8 cellular contexts compared by ENCODE assay signal in the genomic region with DNA sequence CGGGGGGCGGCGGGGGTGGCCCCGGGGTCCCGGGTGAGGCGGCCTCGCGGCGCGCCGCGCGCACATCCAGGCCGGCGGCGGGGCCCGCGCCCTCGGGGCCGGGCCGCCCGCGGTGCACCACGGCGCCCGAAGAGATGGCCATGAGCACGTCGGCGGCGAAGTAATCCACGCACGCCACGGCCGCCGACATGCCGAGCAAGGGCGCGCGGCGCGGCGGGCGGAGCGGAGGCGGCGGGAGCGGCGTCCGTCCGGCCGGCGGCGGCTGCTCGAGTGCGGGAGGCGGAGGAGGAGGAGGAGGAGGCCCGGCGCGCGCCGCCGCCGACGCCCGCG. TPM values are rescaled to one million over a fixed set of nuclear protein-coding genes. Genes with fewer than 3 reads are reported as not detected.
A peak's percentile ranks its signal among the peaks of the same experiment; 100 is the strongest.
DNase-seq lines count a peak whose midpoint lies in the region; ATAC-seq, FAIRE-seq and TF ChIP-seq lines count a peak whose summit lies in the region.

Gene KLF16 (minus strand): TSS at position 272 of the 330 bp plus-strand sequence. CDS start 82 bp downstream, at position 190.

- FAIRE-seq in kidney (lab: Jason Lieb, UNC) = no peak

- H3K27ac Mint-ChIP-seq in GM23338 = peak within 1 kb of the TSS; percentile 94; the same call in 1 of the 2 replicates
- peak within 1 kb of the TSS; percentile 91 for H3K27ac Mint-ChIP-seq in activated naive CD8-positive, alpha-beta T cell treated with anti-CD3 and anti-CD28 coated beads for 36 hours

- H3K36me3 Mint-ChIP-seq in GM23338 (ENCODE audit: low read depth) = no peaks in the 10 kb centered on the region; the same call in 2 of the 3 replicates
- H3K36me3 Mint-ChIP-seq in activated naive CD8-positive, alpha-beta T cell treated with anti-CD3 and anti-CD28 coated beads for 36 hours = peaks cover 11% of the 10 kb centered on the region

- DNase-seq in GM23338 (ENCODE audit: low spot score) (no peak), kidney (no peak), testis (no peak), DMS79 (lab: John Stamatoyannopoulos, UW) (no peak), NCI-H1694 treated with DMSO at 0.1 percent for 48 hours (lab: John Stamatoyannopoulos, UW) (no peak), HuH-7.5 (ENCODE audit: low spot score) (no peak)
- DNase-seq in activated naive CD8-positive, alpha-beta T cell treated with anti-CD3 and anti-CD28 coated beads for 36 hours = no peak

- peaks cover 16% of the 10 kb centered on the region; the same call in 1 of the 2 replicates for H4K20me1 ChIP-seq in GM23338 (replicated peaks; ENCODE audit: insufficient read depth)

- H3K9me3 Mint-ChIP-seq in GM23338 = no peaks in the 10 kb centered on the region
- H3K9me3 Mint-ChIP-seq in activated naive CD8-positive, alpha-beta T cell treated with anti-CD3 and anti-CD28 coated beads for 36 hours = no peaks in the 10 kb centered on the region

- H3K9ac ChIP-seq in kidney (ENCODE audit: low read length in 2 of 2) = peak within 1 kb of the TSS; percentile 55 to 58

- TF ChIP-seq CTCF in GM23338 (conservative IDR thresholded peaks at IDR 0.05; ENCODE audit: low read depth in 2 of 2) = no peak
- TF ChIP-seq CTCF in kidney (IDR thresholded peaks at IDR 0.05; ENCODE audit: borderline replicate concordance, extremely low read depth, insufficient read depth) = no peak
- TF ChIP-seq CTCF in testis (IDR thresholded peaks at IDR 0.05) = no peak

- peaks cover 28% of the 10 kb centered on the region; the same call in 2 of the 3 replicates for H3K4me1 Mint-ChIP-seq in GM23338
- peaks cover 24% of the 10 kb centered on the region for H3K4me1 Mint-ChIP-seq in activated naive CD8-positive, alpha-beta T cell treated with anti-CD3 and anti-CD28 coated beads for 36 hours

- H3K4me3 ChIP-seq in ACC112 (ENCODE audit: low read depth, low read length) = peak within 1 kb of the TSS; percentile 95
- H3K4me3 ChIP-seq in GM23338 = peak within 1 kb of the TSS; percentile 94
- H3K4me3 ChIP-seq in kidney (ENCODE audit: low read length in 2 of 2) = peak within 1 kb of the TSS; percentile 55 to 69
- H3K4me3 ChIP-seq in testis = peak within 1 kb of the TSS; percentile 64 to 87

- no peak for ATAC-seq in GM23338

- no peak for TF ChIP-seq POLR2A in testis (IDR thresholded peaks at IDR 0.05)

- H3K4me3 Mint-ChIP-seq in GM23338 = peak within 1 kb of the TSS; percentile 90
- peak within 1 kb of the TSS; percentile 91 for H3K4me3 Mint-ChIP-seq in activated naive CD8-positive, alpha-beta T cell treated with anti-CD3 and anti-CD28 coated beads for 36 hours

- no peaks in the 10 kb centered on the region for H3K9me2 ChIP-seq in GM23338 (ENCODE audit: insufficient read depth)

- H3F3A ChIP-seq in GM23338 (replicated peaks; ENCODE audit: low read depth) = 0 out of 2 replicates have a peak, but pooled peaks cover 4% of the 10 kb centered on the region

- H2AFZ ChIP-seq in ACC112 (ENCODE audit: low read length, unreplicated experiment) (peak within 1 kb of the TSS; percentile 97), GM23338 (peak within 1 kb of the TSS; percentile 69; the same call in 1 of the 2 replicates)

- H3K36me3 ChIP-seq in ACC112 (ENCODE audit: insufficient read depth, low read length) = no peaks in the 10 kb centered on the region
- H3K36me3 ChIP-seq in GM23338 (ENCODE audit: insufficient read depth) = no peaks in the 10 kb centered on the region
- no peaks in the 10 kb centered on the region for H3K36me3 ChIP-seq in kidney (ENCODE audit: control insufficient read depth in 1 of 2, insufficient read depth in 2 of 2, low read length in 2 of 2)
- H3K36me3 ChIP-seq in testis (ENCODE audit: low read depth, missing control alignments) = no peaks in the 10 kb centered on the region

- H3K4me2 ChIP-seq in GM23338 = peak within 1 kb of the TSS; percentile 98

- H3K27me3 ChIP-seq in ACC112 (ENCODE audit: insufficient read depth, low read length) (no peaks in the 10 kb centered on the region), GM23338 (ENCODE audit: insufficient read depth) (peaks cover 16% of the 10 kb centered on the region), testis (no peaks in the 10 kb centered on the region)

- intact Hi-C loops in kidney (cut with DNase I) (no loop called here), testis (cut with DNase I; ENCODE audit: low total_unique reads) (no loop called here)

- H3K4me1 ChIP-seq in ACC112 (ENCODE audit: control insufficient read depth, insufficient read depth, low read length, unreplicated experiment) (peaks cover 22% of the 10 kb centered on the region), GM23338 (ENCODE audit: insufficient read depth) (peaks cover 40% of the 10 kb centered on the region), kidney (ENCODE audit: control insufficient read depth in 1 of 2, insufficient read depth in 1 of 2, low read depth in 1 of 2, low read length in 2 of 2) (peaks cover 9 to 21% of the 10 kb centered on the region in 2 donors), testis (peaks cover 40% of the 10 kb centered on the region)

- WGBS in testis, 2 donors = no CpG with 5 or more reads among the region's 66 CpGs

- H3K9me3 ChIP-seq in kidney (ENCODE audit: control insufficient read depth in 1 of 2, low read length in 2 of 2) (no peaks in the 10 kb centered on the region), testis (no peaks in the 10 kb centered on the region)

- H3K27ac ChIP-seq in ACC112 (ENCODE audit: low read depth, low read length) = peak within 1 kb of the TSS; percentile 88
- H3K27ac ChIP-seq in GM23338 (ENCODE audit: low read depth) = peak within 1 kb of the TSS; percentile 98
- H3K27ac ChIP-seq in kidney (ENCODE audit: low read depth in 2 of 2, low read length in 2 of 2) = peak within 1 kb of the TSS; percentile 74 to 88
- H3K27ac ChIP-seq in testis = peak within 1 kb of the TSS; percentile 73 to 80

- peaks cover 24% of the 10 kb centered on the region for H3K27me3 Mint-ChIP-seq in GM23338 (ENCODE audit: insufficient read depth, low read depth, poor library complexity)
- no peaks in the 10 kb centered on the region for H3K27me3 Mint-ChIP-seq in activated naive CD8-positive, alpha-beta T cell treated with anti-CD3 and anti-CD28 coated beads for 36 hours

- H3K79me2 ChIP-seq in ACC112 (ENCODE audit: control insufficient read depth, insufficient read depth, low read length, unreplicated experiment) (peaks cover 48% of the 10 kb centered on the region), GM23338 (replicated peaks; ENCODE audit: insufficient read depth) (peaks cover 43% of the 10 kb centered on the region)

TF ChIP-seq in GM23338, 12 proteins besides CTCF, POLR2A, EP300 and RAD21:
- no peak for TF ChIP-seq REST (IDR thresholded peaks at IDR 0.05; ENCODE audit: unreplicated experiment)
- TF ChIP-seq STAT1 (IDR thresholded peaks at IDR 0.05; ENCODE audit: unreplicated experiment) = no peak
- no peak for TF ChIP-seq ZNF114 (CRISPR knock-in tag; IDR thresholded peaks at IDR 0.05)
- TF ChIP-seq NANOG (IDR thresholded peaks at IDR 0.05; ENCODE audit: borderline replicate concordance) = no peak
- TF ChIP-seq EZH2phosphoT487 (IDR thresholded peaks at IDR 0.05; ENCODE audit: unreplicated experiment) = no peak
- TF ChIP-seq ETS1 (IDR thresholded peaks at IDR 0.05) = no peak

RNA-seq across cellular contexts. Expression of gene KLF16, which starts in this region (rescaled TPM):
- 20.2 and 22.0 TPM in 2 replicates for total RNA-seq in GM23338 (2014; rRNA removed; shearing (Covaris generic))
- polyA plus RNA-seq in GM23338 (2016; fragmentation: Nextera tagmentation; extraction: Ambion mirVana) (8.9 and 12.3 TPM in 2 replicates), kidney (ENCODE audit: insufficient read depth, low read depth, low replicate concordance) (10.4 TPM), testis (ENCODE audit: insufficient read depth, low read depth, low replicate concordance) (13.3 TPM)
- 10 to 100 TPM; 37.9 to 39.0 TPM for total RNA-seq in activated naive CD8-positive, alpha-beta T cell treated with anti-CD3 and anti-CD28 coated beads for 36 hours
- total RNA-seq in kidney (22.2 TPM), testis (10 to 100 TPM; 14.7 to 26.5 TPM)
